ENCODE assay signal across 1 cellular context in the genomic region with DNA sequence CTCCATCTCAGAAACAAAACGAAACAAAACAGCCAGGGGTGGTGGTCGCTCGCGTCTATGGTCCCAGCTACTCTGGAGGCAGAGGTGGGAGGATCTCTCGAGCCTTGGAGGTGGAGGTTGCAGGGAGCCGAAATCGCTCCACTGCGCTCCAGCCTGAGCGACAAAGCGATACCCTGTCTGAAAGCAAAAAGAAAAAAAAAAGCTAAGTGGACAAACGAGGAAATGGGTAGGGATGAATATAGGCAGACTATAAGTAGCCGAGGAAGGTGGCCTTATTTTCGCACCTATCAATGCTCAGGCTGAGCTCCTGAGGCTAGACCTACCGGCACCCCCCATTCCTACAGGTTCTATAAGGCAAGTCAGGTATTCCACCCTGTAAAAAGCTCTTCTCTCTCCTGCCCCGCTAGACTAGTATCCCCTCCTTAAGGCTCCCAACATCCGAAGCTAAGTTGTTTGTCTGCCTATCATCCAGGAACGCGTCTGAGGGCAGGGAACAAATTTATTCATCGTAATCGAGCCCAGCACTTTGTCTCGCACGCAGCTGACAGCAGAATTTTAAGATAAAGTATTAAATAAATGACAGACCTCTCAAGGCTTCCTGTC.
TF ChIP-seq lines count a peak whose summit lies in the region.

No MANE protein-coding gene starts in this region.

TF ChIP-seq in HEK293, 187 proteins besides CTCF, POLR2A, EP300 and RAD21 (continued from another document):
- TF ChIP-seq, protein P1, sequence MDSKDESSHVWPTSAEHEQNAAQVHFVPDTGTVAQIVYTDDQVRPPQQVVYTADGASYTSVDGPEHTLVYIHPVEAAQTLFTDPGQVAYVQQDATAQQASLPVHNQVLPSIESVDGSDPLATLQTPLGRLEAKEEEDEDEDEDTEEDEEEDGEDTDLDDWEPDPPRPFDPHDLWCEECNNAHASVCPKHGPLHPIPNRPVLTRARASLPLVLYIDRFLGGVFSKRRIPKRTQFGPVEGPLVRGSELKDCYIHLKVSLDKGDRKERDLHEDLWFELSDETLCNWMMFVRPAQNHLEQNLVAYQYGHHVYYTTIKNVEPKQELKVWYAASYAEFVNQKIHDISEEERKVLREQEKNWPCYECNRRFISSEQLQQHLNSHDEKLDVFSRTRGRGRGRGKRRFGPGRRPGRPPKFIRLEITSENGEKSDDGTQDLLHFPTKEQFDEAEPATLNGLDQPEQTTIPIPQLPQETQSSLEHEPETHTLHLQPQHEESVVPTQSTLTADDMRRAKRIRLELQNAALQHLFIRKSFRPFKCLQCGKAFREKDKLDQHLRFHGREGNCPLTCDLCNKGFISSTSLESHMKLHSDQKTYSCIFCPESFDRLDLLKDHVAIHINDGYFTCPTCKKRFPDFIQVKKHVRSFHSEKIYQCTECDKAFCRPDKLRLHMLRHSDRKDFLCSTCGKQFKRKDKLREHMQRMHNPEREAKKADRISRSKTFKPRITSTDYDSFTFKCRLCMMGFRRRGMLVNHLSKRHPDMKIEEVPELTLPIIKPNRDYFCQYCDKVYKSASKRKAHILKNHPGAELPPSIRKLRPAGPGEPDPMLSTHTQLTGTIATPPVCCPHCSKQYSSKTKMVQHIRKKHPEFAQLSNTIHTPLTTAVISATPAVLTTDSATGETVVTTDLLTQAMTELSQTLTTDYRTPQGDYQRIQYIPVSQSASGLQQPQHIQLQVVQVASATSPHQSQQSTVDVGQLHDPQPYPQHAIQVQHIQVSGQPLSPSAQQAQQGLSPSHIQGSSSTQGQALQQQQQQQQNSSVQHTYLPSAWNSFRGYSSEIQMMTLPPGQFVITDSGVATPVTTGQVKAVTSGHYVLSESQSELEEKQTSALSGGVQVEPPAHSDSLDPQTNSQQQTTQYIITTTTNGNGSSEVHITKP (tag by site-specific recombination; IDR thresholded peaks at IDR 0.05), result peak; percentile 62
- no peak for TF ChIP-seq ZNF48 (tag by site-specific recombination; IDR thresholded peaks at IDR 0.05)
- no peak for TF ChIP-seq ZNF521 (tag by site-specific recombination; IDR thresholded peaks at IDR 0.05)
- TF ChIP-seq SCRT2 (tag by site-specific recombination; IDR thresholded peaks at IDR 0.05), result peak; percentile 86
- TF ChIP-seq, protein P2, sequence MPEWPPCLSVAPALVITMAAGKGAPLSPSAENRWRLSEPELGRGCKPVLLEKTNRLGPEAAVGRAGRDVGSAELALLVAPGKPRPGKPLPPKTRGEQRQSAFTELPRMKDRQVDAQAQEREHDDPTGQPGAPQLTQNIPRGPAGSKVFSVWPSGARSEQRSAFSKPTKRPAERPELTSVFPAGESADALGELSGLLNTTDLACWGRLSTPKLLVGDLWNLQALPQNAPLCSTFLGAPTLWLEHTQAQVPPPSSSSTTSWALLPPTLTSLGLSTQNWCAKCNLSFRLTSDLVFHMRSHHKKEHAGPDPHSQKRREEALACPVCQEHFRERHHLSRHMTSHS (tag by site-specific recombination; IDR thresholded peaks at IDR 0.05), result no peak
